8 cellular contexts compared by ENCODE assay signal in the genomic region with DNA sequence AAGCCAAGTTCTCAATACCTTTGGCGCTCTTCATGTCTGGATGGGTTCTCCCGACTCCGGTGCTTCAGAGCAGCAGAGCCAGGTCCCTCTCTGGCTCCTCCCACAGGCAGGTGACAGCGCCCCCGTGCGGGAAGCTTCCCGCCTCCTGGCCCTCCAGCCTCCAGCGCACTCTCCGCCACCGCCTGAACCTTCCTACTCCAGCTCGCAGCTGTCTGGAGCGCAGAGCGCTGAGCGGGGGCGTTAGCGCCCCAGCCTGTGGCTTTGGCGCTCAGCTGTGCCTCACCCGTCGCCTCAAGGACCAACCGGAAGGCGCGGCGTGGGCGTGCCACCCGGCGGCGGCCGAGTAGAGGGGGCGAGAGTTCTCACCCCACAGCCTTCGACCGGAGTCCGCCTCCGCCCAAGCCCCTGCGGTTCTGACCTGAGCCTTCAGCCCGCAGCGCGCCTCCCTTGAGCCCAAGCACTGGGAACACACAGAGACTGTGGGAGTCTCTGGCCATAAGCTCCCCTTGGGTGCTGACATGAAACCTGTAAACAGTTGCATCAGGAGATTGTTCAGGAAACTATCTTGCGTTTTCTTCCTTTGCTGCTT. TPM values are rescaled to one million over a fixed set of nuclear protein-coding genes. Genes with fewer than 3 reads are reported as not detected.
A peak's percentile ranks its signal among the peaks of the same experiment; 100 is the strongest.
DNase-seq lines count a peak whose midpoint lies in the region; ATAC-seq and TF ChIP-seq lines count a peak whose summit lies in the region.

A gene with protein sequence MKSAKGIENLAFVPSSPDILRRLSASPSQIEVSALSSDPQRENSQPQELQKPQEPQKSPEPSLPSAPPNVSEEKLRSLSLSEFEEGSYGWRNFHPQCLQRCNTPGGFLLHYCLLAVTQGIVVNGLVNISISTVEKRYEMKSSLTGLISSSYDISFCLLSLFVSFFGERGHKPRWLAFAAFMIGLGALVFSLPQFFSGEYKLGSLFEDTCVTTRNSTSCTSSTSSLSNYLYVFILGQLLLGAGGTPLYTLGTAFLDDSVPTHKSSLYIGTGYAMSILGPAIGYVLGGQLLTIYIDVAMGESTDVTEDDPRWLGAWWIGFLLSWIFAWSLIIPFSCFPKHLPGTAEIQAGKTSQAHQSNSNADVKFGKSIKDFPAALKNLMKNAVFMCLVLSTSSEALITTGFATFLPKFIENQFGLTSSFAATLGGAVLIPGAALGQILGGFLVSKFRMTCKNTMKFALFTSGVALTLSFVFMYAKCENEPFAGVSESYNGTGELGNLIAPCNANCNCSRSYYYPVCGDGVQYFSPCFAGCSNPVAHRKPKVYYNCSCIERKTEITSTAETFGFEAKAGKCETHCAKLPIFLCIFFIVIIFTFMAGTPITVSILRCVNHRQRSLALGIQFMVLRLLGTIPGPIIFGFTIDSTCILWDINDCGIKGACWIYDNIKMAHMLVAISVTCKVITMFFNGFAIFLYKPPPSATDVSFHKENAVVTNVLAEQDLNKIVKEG (minus strand): TSS at position 56 of the 589 bp plus-strand sequence. CDS start 22 bp downstream, at position 34.

- TF ChIP-seq CTCF in CD8-positive, alpha-beta T cell (IDR thresholded peaks at IDR 0.05), result peak; percentile 33
- TF ChIP-seq CTCF in nephron progenitor cell (IDR thresholded peaks at IDR 0.05), result peak; percentile 66

- H3K4me3 ChIP-seq in CD8-positive, alpha-beta T cell (ENCODE audit: low read depth, low read length), result peak within 1 kb of the TSS; percentile 61

- H3K9me3 Mint-ChIP-seq in CD8-positive, alpha-beta T cell, result no peaks in the 10 kb centered on the region
- H3K9me3 Mint-ChIP-seq in nephron progenitor cell, result no peaks in the 10 kb centered on the region
- H3K9me3 Mint-ChIP-seq in stimulated activated naive B cell treated with anti-CD40 and anti-IgM and Interleukin-4, amounts not matched to agents 10 μg/mL and 1 μg/mL and 100 μg/mL, for 72 hours, result no peaks in the 10 kb centered on the region

- peaks cover 3% of the 10 kb centered on the region for H3K27me3 Mint-ChIP-seq in CD8-positive, alpha-beta T cell (ENCODE audit: low read depth)
- peaks cover 13% of the 10 kb centered on the region for H3K27me3 Mint-ChIP-seq in nephron progenitor cell (ENCODE audit: low read depth, poor library complexity)
- H3K27me3 Mint-ChIP-seq in stimulated activated naive B cell treated with anti-CD40 and anti-IgM and Interleukin-4, amounts not matched to agents 10 μg/mL and 1 μg/mL and 100 μg/mL, for 72 hours, result peaks cover 0 to 11% of the 10 kb centered on the region in 2 donors

- H3K36me3 Mint-ChIP-seq in CD8-positive, alpha-beta T cell, result no peaks in the 10 kb centered on the region
- H3K36me3 Mint-ChIP-seq in nephron progenitor cell (ENCODE audit: low read depth), result no peaks in the 10 kb centered on the region
- no peaks in the 10 kb centered on the region for H3K36me3 Mint-ChIP-seq in stimulated activated naive B cell treated with anti-CD40 and anti-IgM and Interleukin-4, amounts not matched to agents 10 μg/mL and 1 μg/mL and 100 μg/mL, for 72 hours

- H3K27ac ChIP-seq in CD8-positive, alpha-beta T cell (ENCODE audit: low read depth, low read length), result peak within 1 kb of the TSS; percentile 33

- DNase-seq in CD8-positive, alpha-beta T cell, result peak; percentile 35 to 79 (median 62)
- DNase-seq in NOMO-1 treated with DMSO at 0.1 percent for 48 hours (lab: John Stamatoyannopoulos, UW; ENCODE audit: unreplicated experiment), result peak; percentile 89
- DNase-seq in activated T-helper 1 cell treated with Interleukin-2 at 50 U/mL for 16 hours (ENCODE audit: low read depth), result peak; percentile 59
- DNase-seq in fibroblast of the conjunctiva (ENCODE audit: low read depth), result peak; percentile 12
- peak; percentile 96 for DNase-seq in nephron progenitor cell
- peak; percentile 62 for DNase-seq in stimulated activated naive B cell treated with anti-CD40 and anti-IgM and Interleukin-4, amounts not matched to agents 10 μg/mL and 1 μg/mL and 100 μg/mL, for 72 hours

- H3K27me3 ChIP-seq in CD8-positive, alpha-beta T cell (ENCODE audit: insufficient read depth, low read length), result no peaks in the 10 kb centered on the region

- CTCF ChIA-PET in CD8-positive, alpha-beta T cell (lab: Charles Lee), result interaction anchor here (0.7 to 1.9 kb wide), 5 partner anchors 8 to 31 kb away, joined by 3 to 4 read pairs (median 3); no protein-coding TSS in a partner anchor

- POLR2A ChIA-PET in CD8-positive, alpha-beta T cell (lab: Charles Lee), result no interaction called here

- peak within 1 kb of the TSS; percentile 4 for H3K27ac Mint-ChIP-seq in CD8-positive, alpha-beta T cell
- no peak within 1 kb of the TSS for H3K27ac Mint-ChIP-seq in nephron progenitor cell
- H3K27ac Mint-ChIP-seq in stimulated activated naive B cell treated with anti-CD40 and anti-IgM and Interleukin-4, amounts not matched to agents 10 μg/mL and 1 μg/mL and 100 μg/mL, for 72 hours, result peak within 1 kb of the TSS; percentile 14

- intact Hi-C loops in CD8-positive, alpha-beta T cell (cut with DNase I, micrococcal nuclease), result no loop called here

- H3K36me3 ChIP-seq in CD8-positive, alpha-beta T cell (ENCODE audit: insufficient read depth, low read length), result no peaks in the 10 kb centered on the region

- H3K4me1 ChIP-seq in CD8-positive, alpha-beta T cell (ENCODE audit: insufficient read depth, low read length), result peaks cover 17% of the 10 kb centered on the region

- H3K4me3 Mint-ChIP-seq in CD8-positive, alpha-beta T cell, result peak within 1 kb of the TSS; percentile 88
- peak within 1 kb of the TSS; percentile 94 for H3K4me3 Mint-ChIP-seq in nephron progenitor cell
- H3K4me3 Mint-ChIP-seq in stimulated activated naive B cell treated with anti-CD40 and anti-IgM and Interleukin-4, amounts not matched to agents 10 μg/mL and 1 μg/mL and 100 μg/mL, for 72 hours, result peak within 1 kb of the TSS; percentile 83 to 91

- H3K4me1 Mint-ChIP-seq in CD8-positive, alpha-beta T cell (ENCODE audit: low read depth), result peaks cover 18% of the 10 kb centered on the region
- peaks cover 15% of the 10 kb centered on the region for H3K4me1 Mint-ChIP-seq in nephron progenitor cell
- H3K4me1 Mint-ChIP-seq in stimulated activated naive B cell treated with anti-CD40 and anti-IgM and Interleukin-4, amounts not matched to agents 10 μg/mL and 1 μg/mL and 100 μg/mL, for 72 hours, result peaks cover 12 to 23% of the 10 kb centered on the region in 2 donors

- H3K9me3 ChIP-seq in CD8-positive, alpha-beta T cell (ENCODE audit: low read length), result no peaks in the 10 kb centered on the region

- peak; percentile 89 for ATAC-seq in CD8-positive, alpha-beta T cell
- ATAC-seq in GM19397 (IDR thresholded peaks at IDR 0.05; ENCODE audit: unreplicated experiment) (peak; percentile 98), HG03558 (IDR thresholded peaks at IDR 0.05; ENCODE audit: extremely low read depth, unreplicated experiment) (peak; percentile 98)
- ATAC-seq in stimulated activated naive B cell treated with anti-CD40 and anti-IgM and Interleukin-4, amounts not matched to agents 10 μg/mL and 1 μg/mL and 100 μg/mL, for 72 hours (replicated peaks), result peak; percentile 93 to 94

RNA-seq across cellular contexts. Expression of the gene that starts here (rescaled TPM):
- total RNA-seq in CD8-positive, alpha-beta T cell, result under 1 TPM; 0.19 to 0.22 TPM

Comparison
In these comparisons a context has a peak if more than half of its experiments do, and no peak if none do; other contexts are left out.
1. Peak in every context shown above with its lines: DNase-seq, ATAC-seq, H3K4me3 ChIP-seq and H3K27ac ChIP-seq.
2. Peak in DNase-seq, ATAC-seq, H3K4me3 ChIP-seq and H3K27ac ChIP-seq in CD8-positive, alpha-beta T cell; RNA of the gene not detected or under 1 TPM.
3. DNase-seq: peak in every context shown above with its lines; median percentile 96 in nephron progenitor cell; 89 in NOMO-1 treated with DMSO at 0.1 percent for 48 hours; 62 in CD8-positive, alpha-beta T cell; 62 in stimulated activated naive B cell treated with anti-CD40 and anti-IgM and Interleukin-4, amounts not matched to agents 10 μg/mL and 1 μg/mL and 100 μg/mL, for 72 hours; 59 in activated T-helper 1 cell treated with Interleukin-2 at 50 U/mL for 16 hours; 12 in fibroblast of the conjunctiva.